In the genomic region with DNA sequence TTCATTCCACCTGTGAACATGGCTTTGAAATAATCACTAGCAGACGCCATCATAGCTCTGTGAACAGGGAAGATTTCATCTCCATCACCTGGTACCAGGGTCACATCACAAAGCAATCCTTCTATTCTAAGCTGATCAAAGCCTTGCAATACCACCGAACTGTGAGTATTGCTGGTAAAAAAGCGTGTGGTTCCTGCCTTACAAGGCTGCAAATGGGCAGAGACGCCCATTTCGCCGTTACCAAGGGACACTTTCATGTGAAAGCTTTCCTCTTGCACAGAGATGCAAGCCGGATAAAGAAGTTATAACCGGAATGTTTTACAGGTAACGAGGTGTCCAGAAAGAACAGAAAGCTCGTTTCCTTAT, we compare ENCODE assay signal across 6 cellular contexts. TPM values are rescaled to one million over a fixed set of nuclear protein-coding genes. Genes with fewer than 3 reads are reported as not detected.
DNase-seq lines count a peak whose midpoint lies in the region; ATAC-seq and FAIRE-seq lines count a peak whose summit lies in the region.

No MANE protein-coding gene starts in this region.

- H3K9me3 Mint-ChIP-seq in T-cell: no peaks in the 10 kb centered on the region

- POLR2A ChIA-PET in T-cell (lab: Charles Lee): interaction anchor here (0.7 to 1.3 kb wide), 3 partner anchors 9 to 234 kb away, joined by 3 to 4 read pairs (median 3); no protein-coding TSS in a partner anchor

- H3K27me3 Mint-ChIP-seq in T-cell: no peaks in the 10 kb centered on the region

- peak; percentile 5 for FAIRE-seq in islet of Langerhans (lab: Jason Lieb, UNC)

- DNase-seq in activated gamma-delta T cell treated with Interleukin-2 at 50 U/mL for 16 hours: peak; percentile 6
- DNase-seq in activated gamma-delta T cell (lab: John Stamatoyannopoulos, UW): no peak
- DNase-seq in T-cell: peak in 6 of 34 experiments; percentile 0 to 14 (median 4)
- no peak for DNase-seq in NCI-H446 (lab: John Stamatoyannopoulos, UW)
- no peak for DNase-seq in DMS153 (lab: John Stamatoyannopoulos, UW)

- H3K4me1 Mint-ChIP-seq in T-cell: peaks cover 59 to 63% (median 60%) of the 10 kb centered on the region in 3 donors

- CTCF ChIA-PET in T-cell (lab: Charles Lee): interaction anchor here (0.9 to 2.1 kb wide), 14 partner anchors 8 to 1870 kb away, joined by 3 to 38 read pairs (median 4); no protein-coding TSS in a partner anchor

- H3K27ac Mint-ChIP-seq in T-cell: peak overlapping the region; percentile 94

- ATAC-seq in T-cell (replicated peaks in 1 of 4): peak; percentile 7 to 42 (median 23)

- peaks cover 16% of the 10 kb centered on the region for H3K36me3 Mint-ChIP-seq in T-cell

- H3K4me3 Mint-ChIP-seq in T-cell: peak overlapping the region; percentile 88 to 93 (median 89)

RNA-seq across cellular contexts. Expression of a gene that starts 0.6 kb away (rescaled TPM):
- total RNA-seq in T-cell: 10 to 100 TPM; 14.1 to 27.7 (median 26.0) TPM

RNA-seq across cellular contexts. Expression of a gene that starts 16.1 kb away (rescaled TPM):
- not detected for total RNA-seq in T-cell

RNA-seq across cellular contexts. Expression of a gene that starts 29.5 kb away (rescaled TPM):
- under 1 TPM in 1 of 5 donors, not detected in 4; 0.29 TPM for total RNA-seq in T-cell

RNA-seq across cellular contexts. Expression of a gene that starts 33.3 kb away (rescaled TPM):
- not detected for total RNA-seq in T-cell

RNA-seq across cellular contexts. Expression of a gene that starts 50.6 kb away (rescaled TPM):
- total RNA-seq in T-cell: not detected
